8 cellular contexts compared by ENCODE assay signal in genomic region chr1:150876111-150876434, GRCh38. TPM values are rescaled to one million over a fixed set of nuclear protein-coding genes. Genes with fewer than 3 reads are reported as not detected.
DNase-seq lines count a peak whose midpoint lies in the region; ATAC-seq and TF ChIP-seq lines count a peak whose summit lies in the region.

No MANE protein-coding gene starts in this region.

- no peak for TF ChIP-seq POLR2A in breast epithelium (IDR thresholded peaks at IDR 0.05)

- intact Hi-C loops in OCI-LY7 (cut with micrococcal nuclease; ENCODE audit: unreplicated experiment), result loop anchor here (2.0 kb wide), 1 partner anchor 315 kb away; no protein-coding TSS in a partner anchor
- intact Hi-C loops in breast epithelium (cut with DNase I; ENCODE audit: low total_unique reads), result no loop called here

- CTCF ChIA-PET in OCI-LY7 (lab: Charles Lee; ENCODE audit: unreplicated experiment), result interaction anchor here (0.6 kb wide), 2 partner anchors 14 to 253 kb away, joined by 4 to 5 read pairs; no protein-coding TSS in a partner anchor

- peaks cover 0 to 34% (median 0%) of the 10 kb centered on the region in 11 experiments; a peak in 5 of 22 replicates for H4K20me1 ChIP-seq in BLaER1 treated with 17β-estradiol and CSF1 and Interleukin-3, amounts not matched to agents 10 nM and 100 nM
- H4K20me1 ChIP-seq in OCI-LY7 (ENCODE audit: insufficient read depth, low read length), result no peaks in the 10 kb centered on the region

- H3K9me2 ChIP-seq in OCI-LY7 (ENCODE audit: insufficient read depth, low read length), result no peaks in the 10 kb centered on the region

- H2AFZ ChIP-seq in OCI-LY7 (ENCODE audit: low read length), result peak overlapping the region; percentile 93

- peak overlapping the region; percentile 78 to 91 (median 85) for H3K9ac ChIP-seq in BLaER1 treated with 17β-estradiol and CSF1 and Interleukin-3, amounts not matched to agents 10 nM and 100 nM

- POLR2A ChIA-PET in OCI-LY7 (lab: Charles Lee), result no interaction called here

- peaks cover 5 to 26% (median 12%) of the 10 kb centered on the region in 11 experiments; a peak in 16 of 22 replicates for H3K36me3 ChIP-seq in BLaER1 treated with 17β-estradiol and CSF1 and Interleukin-3, amounts not matched to agents 10 nM and 100 nM
- H3K36me3 ChIP-seq in OCI-LY7 (ENCODE audit: insufficient read depth, low read length) (peaks cover 13% of the 10 kb centered on the region), breast epithelium (no peaks in the 10 kb centered on the region)

- H3K9me3 ChIP-seq in BLaER1 treated with 17β-estradiol and CSF1 and Interleukin-3, amounts not matched to agents 10 nM and 100 nM (replicated peaks in 1 of 11), result no peaks in the 10 kb centered on the region
- H3K9me3 ChIP-seq in OCI-LY7 (ENCODE audit: low read length) (no peaks in the 10 kb centered on the region), breast epithelium (no peaks in the 10 kb centered on the region)

- no TSS peak for BruUV-seq in OCI-LY7 (replicated peaks; lab: Mats Ljungman, UMichigan)

- H3K27me3 ChIP-seq in BLaER1 treated with 17β-estradiol and CSF1 and Interleukin-3, amounts not matched to agents 10 nM and 100 nM, result no peaks in the 10 kb centered on the region
- H3K27me3 ChIP-seq in breast epithelium, result no peaks in the 10 kb centered on the region
- H3K27me3 ChIP-seq in layer of hippocampus (ENCODE audit: control insufficient read depth, insufficient read depth, low read length), result no peaks in the 10 kb centered on the region

- DNase-seq in OCI-LY7 (ENCODE audit: low spot score) (no peak), breast epithelium (ENCODE audit: low spot score in 2 of 2) (peak in 1 of 2 donors; percentile 58), epidermal melanocyte (ENCODE audit: insufficient read length, low spot score) (no peak)
- no peak for DNase-seq in stimulated activated naive CD8-positive, alpha-beta T cell treated with anti-CD3 and anti-CD28 coated beads, Interleukin-15, Interleukin-2, amounts not matched to agents 100 U/mL and 50 U/mL, for 24 hours

- H3K4me2 ChIP-seq in BLaER1 treated with 17β-estradiol and CSF1 and Interleukin-3, amounts not matched to agents 10 nM and 100 nM, result peak overlapping the region; percentile 76 to 94 (median 90)
- H3K4me2 ChIP-seq in OCI-LY7 (ENCODE audit: low read length), result peak overlapping the region; percentile 86

- ATAC-seq in GM18867 (IDR thresholded peaks at IDR 0.05; ENCODE audit: unreplicated experiment) (peak; percentile 25), HG03565 (IDR thresholded peaks at IDR 0.05; ENCODE audit: unreplicated experiment) (peak; percentile 4)
- ATAC-seq in stimulated activated naive CD8-positive, alpha-beta T cell treated with anti-CD3 and anti-CD28 coated beads, Interleukin-15, Interleukin-2, amounts not matched to agents 100 U/mL and 50 U/mL, for 24 hours, result peak; percentile 50

- H3K79me2 ChIP-seq in OCI-LY7 (ENCODE audit: insufficient read depth, low read depth, low read length), result peaks cover 28% of the 10 kb centered on the region; the same call in 1 of the 2 replicates

- H3K4me1 ChIP-seq in BLaER1 treated with 17β-estradiol and CSF1 and Interleukin-3, amounts not matched to agents 10 nM and 100 nM, result peaks cover 11 to 31% (median 24%) of the 10 kb centered on the region in 10 experiments
- H3K4me1 ChIP-seq in OCI-LY7 (ENCODE audit: insufficient read depth, low read length, poor library complexity, severe bottlenecking), result peaks cover 23% of the 10 kb centered on the region
- no peaks in the 10 kb centered on the region for H3K4me1 ChIP-seq in breast epithelium

- TF ChIP-seq CTCF in OCI-LY7 (conservative IDR thresholded peaks at IDR 0.05; ENCODE audit: low read length), result no peak
- no peak for TF ChIP-seq CTCF in breast epithelium (IDR thresholded peaks at IDR 0.05)

- H3K4me3 ChIP-seq in BLaER1 treated with 17β-estradiol and CSF1 and Interleukin-3, amounts not matched to agents 10 nM and 100 nM, result peak overlapping the region; percentile 73 to 93 (median 76)
- H3K4me3 ChIP-seq in OCI-LY7 (ENCODE audit: low read depth, low read length, poor library complexity, severe bottlenecking) (peak overlapping the region; percentile 89), breast epithelium (peak overlapping the region; percentile 88 to 97 (median 93))

- peak overlapping the region; percentile 75 to 91 (median 82) for H3K27ac ChIP-seq in BLaER1 treated with 17β-estradiol and CSF1 and Interleukin-3, amounts not matched to agents 10 nM and 100 nM
- H3K27ac ChIP-seq in OCI-LY7 (ENCODE audit: low read depth, low read length, poor library complexity, severe bottlenecking), result peak overlapping the region; percentile 65
- H3K27ac ChIP-seq in breast epithelium, result peak overlapping the region; percentile 98 to 100
- H3K27ac ChIP-seq in layer of hippocampus (ENCODE audit: low read depth, low read length), result peak overlapping the region; percentile 96

RNA-seq across cellular contexts. Expression of gene ARNT, which starts 0.3 kb away (rescaled TPM):
- total RNA-seq in OCI-LY7 (2014; rRNA removed; shearing (Covaris generic)), result 14.1 and 21.9 TPM in 2 replicates
- 29.7 and 32.6 TPM in 2 replicates for total RNA-seq in OCI-LY7 (2022)
- total RNA-seq in breast epithelium, result 10 to 100 TPM; 62.5 to 76.5 (median 72.1) TPM

RNA-seq across cellular contexts. Expression of gene CTXND2, which starts 10.9 kb away (rescaled TPM):
- not detected in 2 replicates for total RNA-seq in OCI-LY7 (2014; rRNA removed; shearing (Covaris generic))
- not detected in 2 replicates for total RNA-seq in OCI-LY7 (2022)
- not detected for total RNA-seq in breast epithelium

RNA-seq across cellular contexts. Expression of gene SETDB1, which starts 50.1 kb away (rescaled TPM):
- 42.3 and 66.8 TPM in 2 replicates for total RNA-seq in OCI-LY7 (2014; rRNA removed; shearing (Covaris generic))
- 73.6 and 81.1 TPM in 2 replicates for total RNA-seq in OCI-LY7 (2022)
- 10 to 100 TPM; 33.4 to 44.6 (median 41.0) TPM for total RNA-seq in breast epithelium
